ENCODE assay signal across 25 cellular contexts in genomic region chr19:5832527-5833216, GRCh38. TPM values are rescaled to one million over a fixed set of nuclear protein-coding genes. Genes with fewer than 3 reads are reported as not detected.
DNase-seq lines count a peak whose midpoint lies in the region; ATAC-seq and TF ChIP-seq lines count a peak whose summit lies in the region.
"Had no signal": no experiment of that assay in that cellular context is flagged by ENCODE, and none has a peak within 500 bp of the region (broad histone marks: within the 10 kb centered on the region; RNA-seq: fewer than 3 reads in every experiment).

No MANE protein-coding gene starts in this region.

- peaks cover 1% of the 10 kb centered on the region for H3K4me1 Mint-ChIP-seq in progenitor cell of endocrine pancreas (ENCODE audit: low read depth)
- peaks cover 11% of the 10 kb centered on the region for H3K4me1 Mint-ChIP-seq in CD4-positive, alpha-beta T cell (ENCODE audit: low read depth)

- POLR2A ChIA-PET in CD4-positive, alpha-beta T cell (lab: Charles Lee): no interaction called here

- H3K27ac ChIP-seq in CD4-positive, alpha-beta T cell (ENCODE audit: low read depth, low read length): no peak overlapping the region

- no peaks in the 10 kb centered on the region for H3K9me3 Mint-ChIP-seq in progenitor cell of endocrine pancreas (ENCODE audit: low read depth)
- no peaks in the 10 kb centered on the region for H3K9me3 Mint-ChIP-seq in CD4-positive, alpha-beta T cell

- DNase-seq in AG20443 (ENCODE audit: low spot score) (peak; percentile 5), SK-MEL-5 (ENCODE audit: low read depth, low spot score) (peak; percentile 26), iPS-NIHi11 (ENCODE audit: low spot score) (peak; percentile 1), progenitor cell of endocrine pancreas (ENCODE audit: low spot score, unreplicated experiment) (no peak), occipital lobe (lab: John Stamatoyannopoulos, UW) (no peak), activated T-cell treated with anti-CD3 and anti-CD28 coated beads for 4 hours (no peak)
- no peak for DNase-seq in CD4-positive, alpha-beta T cell
- DNase-seq: Caco-2; CD4-positive, alpha-beta memory T cell; GOT3; KBM-7; MM.1S; NCI-H1048; NCI-H1436; NCI-H1930; NCI-H2227 treated with DMSO at 0.1 percent for 48 hours; NCI-H510A; NCI-H748 treated with DMSO at 0.1 percent for 48 hours; NK-92 treated with Interleukin-12 subunit alpha and Interleukin-12 subunit beta, amount 100 ng/mL, for 24 hours; SIG-M5; T-helper 1 cell had no signal

- intact Hi-C loops in CD4-positive, alpha-beta T cell (cut with DNase I, micrococcal nuclease): no loop called here

- no peaks in the 10 kb centered on the region for H3K9me3 ChIP-seq in CD4-positive, alpha-beta T cell (ENCODE audit: control insufficient read depth, low read length)
- H3K9me3 ChIP-seq: Caco-2 had no signal

- peaks cover 20% of the 10 kb centered on the region for H3K27me3 Mint-ChIP-seq in progenitor cell of endocrine pancreas
- no peaks in the 10 kb centered on the region for H3K27me3 Mint-ChIP-seq in CD4-positive, alpha-beta T cell

- no peaks in the 10 kb centered on the region for H3K27me3 ChIP-seq in CD4-positive, alpha-beta T cell (ENCODE audit: control insufficient read depth, insufficient read depth, low read length)

- H3K27ac Mint-ChIP-seq in progenitor cell of endocrine pancreas: peak overlapping the region; percentile 30
- no peak overlapping the region for H3K27ac Mint-ChIP-seq in CD4-positive, alpha-beta T cell
- H3K27ac Mint-ChIP-seq: CD4-positive, alpha-beta memory T cell had no signal

- H3K4me3 Mint-ChIP-seq in progenitor cell of endocrine pancreas (ENCODE audit: low read depth): no peak overlapping the region
- no peak overlapping the region for H3K4me3 Mint-ChIP-seq in CD4-positive, alpha-beta T cell
- H3K4me3 Mint-ChIP-seq: CD4-positive, alpha-beta memory T cell had no signal

- CTCF ChIA-PET in CD4-positive, alpha-beta T cell (lab: Charles Lee): no interaction called here

- TF ChIP-seq CTCF in progenitor cell of endocrine pancreas (IDR thresholded peaks at IDR 0.05; ENCODE audit: unreplicated experiment): no peak
- TF ChIP-seq CTCF in CD4-positive, alpha-beta T cell (IDR thresholded peaks at IDR 0.05): no peak

- ATAC-seq in CD4-positive, alpha-beta T cell (ENCODE audit: poor library complexity): no peak
- ATAC-seq: Panc1 had no signal

- in situ Hi-C loops in SK-MEL-5 (cut with HindIII; ENCODE audit: low pct_unique_long_range_greater_than_20kb, low sequenced_read_pairs): no loop called here

- no peaks in the 10 kb centered on the region for H3K36me3 Mint-ChIP-seq in progenitor cell of endocrine pancreas (ENCODE audit: insufficient read depth)
- H3K36me3 Mint-ChIP-seq in CD4-positive, alpha-beta T cell (ENCODE audit: low read depth): peaks cover 5% of the 10 kb centered on the region

RNA-seq across cellular contexts. Expression of gene FUT6, which starts 6.8 kb away (rescaled TPM):
- not detected in 2 replicates for total RNA-seq in SK-MEL-5 (2014; rRNA removed; shearing (Covaris generic))
- 0.39 TPM in 1 of 2 replicates, not detected in the other for polyA plus RNA-seq in SK-MEL-5 (2015; cell fraction: cytosol; rRNA removed)
- polyA plus RNA-seq in SK-MEL-5 (2015; cell fraction: nucleus; rRNA removed): not detected in 2 replicates
- not detected in 2 replicates for total RNA-seq in progenitor cell of endocrine pancreas
- not detected for total RNA-seq in occipital lobe
- under 1 TPM in 1 of 2 experiments, not detected in 1; 0.17 TPM for total RNA-seq in CD4-positive, alpha-beta T cell
- total RNA-seq: A673; Caco-2; CD4-positive, alpha-beta memory T cell; G401 had no signal
- polyA plus RNA-seq: BJ; CD4-positive, alpha-beta memory T cell had no signal

RNA-seq across cellular contexts. Expression of gene FUT3, which starts 18.6 kb away (rescaled TPM):
- total RNA-seq in SK-MEL-5 (2014; rRNA removed; shearing (Covaris generic)): 3.0 and 3.3 TPM in 2 replicates
- polyA plus RNA-seq in SK-MEL-5 (2015; cell fraction: cytosol; rRNA removed): 4.9 and 5.0 TPM in 2 replicates
- 0.11 and 2.3 TPM in 2 replicates for polyA plus RNA-seq in SK-MEL-5 (2015; cell fraction: nucleus; rRNA removed)
- not detected in 2 replicates for total RNA-seq in progenitor cell of endocrine pancreas
- not detected for total RNA-seq in occipital lobe
- under 1 TPM; 0.61 to 0.85 TPM for total RNA-seq in CD4-positive, alpha-beta T cell
- total RNA-seq: A673, G401 had no signal
- polyA plus RNA-seq: BJ; CD4-positive, alpha-beta memory T cell had no signal

RNA-seq across cellular contexts. Expression of gene NRTN, which starts 27.8 kb away (rescaled TPM):
- 2.7 and 4.8 TPM in 2 replicates for total RNA-seq in SK-MEL-5 (2014; rRNA removed; shearing (Covaris generic))
- polyA plus RNA-seq in SK-MEL-5 (2015; cell fraction: cytosol; rRNA removed): 5.8 and 6.0 TPM in 2 replicates
- 2.8 and 3.1 TPM in 2 replicates for polyA plus RNA-seq in SK-MEL-5 (2015; cell fraction: nucleus; rRNA removed)
- 1.9 and 2.1 TPM in 2 replicates for total RNA-seq in progenitor cell of endocrine pancreas
- not detected for total RNA-seq in occipital lobe
- total RNA-seq in CD4-positive, alpha-beta T cell: 1 to 10 TPM; 1.5 to 1.6 TPM

RNA-seq across cellular contexts. Expression of gene FUT5, which starts 37.7 kb away (rescaled TPM):
- total RNA-seq in SK-MEL-5 (2014; rRNA removed; shearing (Covaris generic)): not detected in 2 replicates
- not detected in 2 replicates for polyA plus RNA-seq in SK-MEL-5 (2015; cell fraction: cytosol; rRNA removed)
- polyA plus RNA-seq in SK-MEL-5 (2015; cell fraction: nucleus; rRNA removed): not detected in 2 replicates
- total RNA-seq in progenitor cell of endocrine pancreas (not detected in 2 replicates), occipital lobe (not detected)
- 1 to 10 TPM; 7.9 to 8.7 TPM for total RNA-seq in CD4-positive, alpha-beta T cell
- total RNA-seq: A673, Caco-2, G401 had no signal
- polyA plus RNA-seq: BJ; CD4-positive, alpha-beta memory T cell had no signal

RNA-seq across cellular contexts. Expression of gene DUS3L, which starts 41.7 kb away (rescaled TPM):
- 51.6 and 52.9 TPM in 2 replicates for total RNA-seq in SK-MEL-5 (2014; rRNA removed; shearing (Covaris generic))
- polyA plus RNA-seq in SK-MEL-5 (2015; cell fraction: cytosol; rRNA removed): 50.0 and 53.6 TPM in 2 replicates
- polyA plus RNA-seq in SK-MEL-5 (2015; cell fraction: nucleus; rRNA removed): 158 and 202 TPM in 2 replicates
- 42.6 and 43.1 TPM in 2 replicates for total RNA-seq in progenitor cell of endocrine pancreas
- 13.3 TPM for total RNA-seq in occipital lobe
- 100 to 1,000 TPM; 150 to 170 TPM for total RNA-seq in CD4-positive, alpha-beta T cell

Comparison
In these comparisons a context has a peak if more than half of its experiments do, and no peak if none do; other contexts are left out.
1. DNase-seq: peak in AG20443 (single experiment), SK-MEL-5 (single experiment) and iPS-NIHi11 (single experiment); none in progenitor cell of endocrine pancreas (single experiment), occipital lobe (single experiment), CD4-positive, alpha-beta T cell (0 of 10) and activated T-cell treated with anti-CD3 and anti-CD28 coated beads for 4 hours (single experiment).